Comparison of ENCODE assay signal across 22 cellular contexts in the genomic region with DNA sequence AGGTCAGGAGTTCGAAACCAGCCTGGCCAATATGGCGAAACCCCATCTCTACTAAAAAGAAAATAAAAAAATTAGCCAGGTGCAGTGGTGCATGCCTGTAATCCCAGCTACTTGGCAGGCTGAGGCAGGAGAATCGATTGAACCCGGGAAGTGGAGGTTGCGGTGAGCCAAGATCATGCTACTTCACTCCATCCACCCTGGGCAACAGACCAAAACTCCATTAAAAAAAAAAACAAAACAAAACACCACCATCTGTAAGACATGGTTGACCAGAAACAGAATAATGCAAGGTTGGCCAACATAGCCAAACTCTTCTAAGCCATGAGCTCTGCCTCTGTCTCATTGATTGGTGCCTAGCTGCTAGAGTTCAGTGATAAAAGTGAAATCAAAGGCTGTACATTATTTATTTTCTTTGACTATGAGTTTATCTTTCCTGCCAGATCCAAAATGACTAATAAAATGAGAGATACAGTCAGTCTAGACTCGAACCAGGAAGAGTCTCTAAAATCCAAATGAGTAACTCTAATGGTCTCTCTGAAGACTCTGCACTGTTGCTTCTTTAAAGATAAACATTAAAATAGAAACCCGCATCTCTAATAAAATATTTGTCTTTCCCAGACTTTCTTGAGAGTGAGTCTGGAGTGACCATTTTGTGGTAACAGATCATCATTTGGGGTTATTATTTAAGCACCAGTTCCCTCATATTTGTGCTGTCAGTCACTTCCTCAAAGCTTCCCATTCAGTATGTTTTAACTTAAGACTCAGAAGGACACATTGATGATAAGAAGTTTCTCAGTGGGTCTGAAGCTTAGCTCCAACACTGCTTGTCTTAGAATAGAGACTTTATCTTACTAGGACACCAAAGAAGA.
A peak's percentile ranks its signal among the peaks of the same experiment; 100 is the strongest.
DNase-seq lines count a peak whose midpoint lies in the region; ATAC-seq and TF ChIP-seq lines count a peak whose summit lies in the region.
"Had no signal": no experiment of that assay in that cellular context is flagged by ENCODE, and none has a peak within 500 bp of the region (broad histone marks: within the 10 kb centered on the region; RNA-seq: fewer than 3 reads in every experiment).

No MANE protein-coding gene starts in this region.

- no peaks in the 10 kb centered on the region for H3K9me2 ChIP-seq in PC-3 (replicated peaks; ENCODE audit: low read length)

- POLR2A ChIA-PET in PC-3 (lab: Charles Lee; ENCODE audit: unreplicated experiment): no interaction called here

- TF ChIP-seq CTCF in PC-3 (conservative IDR thresholded peaks at IDR 0.05; ENCODE audit: low read depth, low read length): no peak

- no peaks in the 10 kb centered on the region for H3K79me2 ChIP-seq in PC-3 (ENCODE audit: low read length)

- CTCF ChIA-PET in PC-3 (lab: Charles Lee): no interaction called here

- BruUV-seq in PC-3 (replicated peaks; lab: Mats Ljungman, UMichigan): no TSS peak

- H3K27me3 ChIP-seq in PC-3 (ENCODE audit: low read length) (peaks cover 26% of the 10 kb centered on the region), skeletal muscle satellite cell (ENCODE audit: control insufficient read depth, insufficient read depth, low read length) (peaks cover 15% of the 10 kb centered on the region)
- H3K27me3 ChIP-seq: SJCRH30, upper lobe of right lung had no signal

- H3F3A ChIP-seq in PC-3 (ENCODE audit: low read length, unreplicated experiment): no peaks in the 10 kb centered on the region

- H3K4me3 ChIP-seq in PC-3 (ENCODE audit: low read length) (no peak overlapping the region), skeletal muscle satellite cell (ENCODE audit: low read length) (peak overlapping the region; percentile 42)
- H3K4me3 ChIP-seq: PC-9, SJCRH30, upper lobe of right lung had no signal

- H3K4me1 ChIP-seq in PC-3 (ENCODE audit: insufficient read depth, low read length) (no peaks in the 10 kb centered on the region; the same call in 1 of the 2 replicates), skeletal muscle satellite cell (ENCODE audit: control insufficient read depth, insufficient read depth, low read length) (peaks cover 18% of the 10 kb centered on the region)
- H3K4me1 ChIP-seq: SJCRH30, upper lobe of right lung had no signal

- no peaks in the 10 kb centered on the region for H3K9me3 ChIP-seq in PC-3 (ENCODE audit: low read length)
- no peaks in the 10 kb centered on the region for H3K9me3 ChIP-seq in skeletal muscle satellite cell (replicated peaks; ENCODE audit: low read length)
- H3K9me3 ChIP-seq: SJCRH30, upper lobe of right lung had no signal

- intact Hi-C loops in PC-3 (cut with micrococcal nuclease): no loop called here

- H3K4me2 ChIP-seq in PC-3 (ENCODE audit: low read length) (no peak overlapping the region), skeletal muscle satellite cell (ENCODE audit: low read length) (peak overlapping the region; percentile 56)
- H3K4me2 ChIP-seq: PC-9 had no signal

- H3K9ac ChIP-seq in PC-3 (ENCODE audit: low read length) (no peak overlapping the region), skeletal muscle satellite cell (ENCODE audit: low read depth, low read length) (no peak overlapping the region)

- H3K27ac ChIP-seq in PC-3 (ENCODE audit: low read length): no peak overlapping the region
- peak overlapping the region; percentile 32 for H3K27ac ChIP-seq in epithelial cell of prostate
- H3K27ac ChIP-seq: PC-9, SJCRH30, upper lobe of right lung had no signal

- DNase-seq in HT1080 (ENCODE audit: low read depth) (peak; percentile 23), PC-3 (peak; percentile 30), epithelial cell of prostate (ENCODE audit: low read depth, low spot score) (no peak), foreskin melanocyte (no peak)
- DNase-seq: activated CD4-positive, alpha-beta T cell treated with anti-CD3 and anti-CD28 coated beads, Interleukin-2, amount 50 U/mL, for 4 hours; activated effector memory CD4-positive, alpha-beta T cell treated with Interleukin-2 at 50 U/mL for 16 hours; caudate nucleus; CD8-positive, alpha-beta T cell; DMS79 treated with DMSO at 0.1 percent for 48 hours; HCEC 1CT; MM.1S; NCI-H1694; NCI-H774; nephron progenitor cell; PC-9; SJCRH30; stimulated activated CD4-positive, alpha-beta T cell treated with anti-CD3 and anti-CD28 coated beads, Interleukin-4, amount 100 ng/mL, for 4 hours; upper lobe of right lung had no signal

- no peak overlapping the region for H2AFZ ChIP-seq in PC-3 (ENCODE audit: low read length)
- H2AFZ ChIP-seq: PC-9 had no signal

- H3K36me3 ChIP-seq in PC-3 (ENCODE audit: low read depth, low read length) (no peaks in the 10 kb centered on the region), skeletal muscle satellite cell (ENCODE audit: insufficient read depth, low read length) (no peaks in the 10 kb centered on the region)
- H3K36me3 ChIP-seq: SJCRH30, upper lobe of right lung had no signal

- no peaks in the 10 kb centered on the region for H4K20me1 ChIP-seq in PC-3 (ENCODE audit: low read length)

- ATAC-seq in PC-3 (no peak; the same call in 1 of the 2 replicates), GM18867 (IDR thresholded peaks at IDR 0.05; ENCODE audit: unreplicated experiment) (no peak), HG03520 (IDR thresholded peaks at IDR 0.05; ENCODE audit: unreplicated experiment) (no peak)
- ATAC-seq: CD8-positive, alpha-beta T cell; left lobe of liver; upper lobe of right lung had no signal

Comparison
In these comparisons a context has a peak if more than half of its experiments do, and no peak if none do; other contexts are left out.
1. DNase-seq: peak in HT1080 (single experiment) and PC-3 (single experiment); none in epithelial cell of prostate (single experiment) and foreskin melanocyte (single experiment).